9 cellular contexts compared by ENCODE assay signal in the genomic region with DNA sequence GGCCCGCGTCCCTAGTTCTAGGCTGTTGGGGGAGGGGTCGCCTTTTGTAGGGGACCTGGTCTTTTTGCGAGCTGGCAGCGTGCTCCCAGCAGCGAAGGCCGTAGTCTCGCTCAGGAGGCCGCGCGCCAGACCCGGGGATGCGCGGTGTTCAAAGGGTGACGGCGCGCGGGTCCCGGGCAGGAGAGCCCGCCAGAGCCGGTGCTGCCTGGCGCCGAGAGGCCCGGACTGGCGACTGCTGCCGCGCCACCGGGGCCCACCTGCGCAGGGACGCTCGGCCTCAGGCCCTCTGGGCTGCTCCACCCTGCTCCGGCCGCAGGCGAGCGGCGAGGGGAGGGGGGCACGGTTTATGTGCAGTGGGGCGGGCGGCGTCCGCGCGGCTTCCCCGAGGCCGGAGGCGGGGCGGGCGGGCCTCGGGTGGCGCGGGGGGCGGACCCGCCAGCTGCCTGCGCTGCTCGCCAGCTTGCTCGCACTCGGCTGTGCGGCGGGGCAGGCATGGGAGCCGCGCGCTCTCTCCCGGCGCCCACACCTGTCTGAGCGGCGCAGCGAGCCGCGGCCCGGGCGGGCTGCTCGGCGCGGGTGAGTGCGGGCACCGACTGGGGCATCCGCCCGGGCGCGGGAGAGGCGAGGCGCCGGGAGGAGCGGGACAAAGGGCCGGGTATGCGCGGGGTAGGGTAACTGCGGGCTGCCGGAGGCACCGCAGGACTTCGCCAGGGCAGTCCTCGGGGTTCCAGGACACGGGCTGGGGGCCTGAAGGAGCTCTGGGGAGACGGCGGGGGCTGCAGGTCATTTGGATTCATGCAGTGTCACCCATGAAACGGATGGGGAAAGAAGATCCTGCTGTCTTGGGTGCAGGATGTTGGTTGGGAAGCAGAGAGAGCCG. TPM values are rescaled to one million over a fixed set of nuclear protein-coding genes. Genes with fewer than 3 reads are reported as not detected.
DNase-seq lines count a peak whose midpoint lies in the region; ATAC-seq, FAIRE-seq and TF ChIP-seq lines count a peak whose summit lies in the region.
"Had no signal": no experiment of that assay in that cellular context is flagged by ENCODE, and none has a peak within 500 bp of the region (broad histone marks: within the 10 kb centered on the region; RNA-seq: fewer than 3 reads in every experiment).

A gene with protein sequence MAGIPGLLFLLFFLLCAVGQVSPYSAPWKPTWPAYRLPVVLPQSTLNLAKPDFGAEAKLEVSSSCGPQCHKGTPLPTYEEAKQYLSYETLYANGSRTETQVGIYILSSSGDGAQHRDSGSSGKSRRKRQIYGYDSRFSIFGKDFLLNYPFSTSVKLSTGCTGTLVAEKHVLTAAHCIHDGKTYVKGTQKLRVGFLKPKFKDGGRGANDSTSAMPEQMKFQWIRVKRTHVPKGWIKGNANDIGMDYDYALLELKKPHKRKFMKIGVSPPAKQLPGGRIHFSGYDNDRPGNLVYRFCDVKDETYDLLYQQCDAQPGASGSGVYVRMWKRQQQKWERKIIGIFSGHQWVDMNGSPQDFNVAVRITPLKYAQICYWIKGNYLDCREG (plus strand): TSS at position 467 of the 880 bp plus-strand sequence. CDS start 7,102 bp downstream, outside the sequence.

- H3K27me3 ChIP-seq in RWPE2 (ENCODE audit: insufficient read depth, poor library complexity, severe bottlenecking) (no peaks in the 10 kb centered on the region), bronchial epithelial cell (ENCODE audit: control insufficient read depth, insufficient read depth, low read length) (no peaks in the 10 kb centered on the region), skeletal muscle tissue (ENCODE audit: control insufficient read depth in 3 of 3, insufficient read depth in 3 of 3, low read length in 3 of 3) (no peaks in the 10 kb centered on the region)

- ATAC-seq in HG02642 (IDR thresholded peaks at IDR 0.05; ENCODE audit: poor library complexity, unreplicated experiment) (peak; percentile 66), RWPE2 (ENCODE audit: low read depth) (peak; percentile 59), GM21367 (IDR thresholded peaks at IDR 0.05; ENCODE audit: unreplicated experiment) (no peak)

- peak within 1 kb of the TSS; percentile 75 for H3K4me3 ChIP-seq in RWPE2 (ENCODE audit: severe bottlenecking)
- H3K4me3 ChIP-seq in bronchial epithelial cell (ENCODE audit: low read depth, low read length): peak within 1 kb of the TSS; percentile 75
- peak within 1 kb of the TSS; percentile 77 to 89 (median 80) for H3K4me3 ChIP-seq in skeletal muscle tissue (ENCODE audit: low read length in 3 of 3)

- H3K27ac ChIP-seq in RWPE2 (ENCODE audit: poor library complexity, severe bottlenecking): peak within 1 kb of the TSS; percentile 93
- peak within 1 kb of the TSS; percentile 73 for H3K27ac ChIP-seq in skeletal muscle tissue (ENCODE audit: low read depth, low read length)

- no peak for FAIRE-seq in bronchial epithelial cell (lab: Jason Lieb, UNC)
- FAIRE-seq: TTC549 had no signal

- DNase-seq in DMS79 treated with DMSO at 0.1 percent for 48 hours (lab: John Stamatoyannopoulos, UW): peak; percentile 51
- no peak for DNase-seq in RWPE2 (ENCODE audit: low spot score)
- no peak for DNase-seq in bronchial epithelial cell (ENCODE audit: low read depth)
- DNase-seq in iris pigment epithelial cell (ENCODE audit: low read depth): peak; percentile 64
- no peak for DNase-seq in cerebellar nuclear complex (lab: John Stamatoyannopoulos, UW)

- H3K36me3 ChIP-seq in RWPE2 (ENCODE audit: low read depth) (peaks cover 14% of the 10 kb centered on the region), bronchial epithelial cell (ENCODE audit: control insufficient read depth, insufficient read depth, low read length) (no peaks in the 10 kb centered on the region), skeletal muscle tissue (ENCODE audit: control insufficient read depth in 3 of 3, insufficient read depth in 3 of 3, low read length in 3 of 3) (no peaks in the 10 kb centered on the region)

- H3K9ac ChIP-seq in skeletal muscle tissue (ENCODE audit: low read depth in 1 of 3, low read length in 3 of 3): peak within 1 kb of the TSS; percentile 76 to 85 (median 83)

- peaks cover 50% of the 10 kb centered on the region for H3K4me1 ChIP-seq in RWPE2 (ENCODE audit: insufficient read depth, poor library complexity, severe bottlenecking)
- peaks cover 4 to 33% (median 12%) of the 10 kb centered on the region in 3 donors for H3K4me1 ChIP-seq in skeletal muscle tissue (ENCODE audit: control insufficient read depth in 3 of 3, insufficient read depth in 3 of 3, low read length in 3 of 3)

- H3K9me3 ChIP-seq in RWPE2 (ENCODE audit: severe bottlenecking) (no peaks in the 10 kb centered on the region), skeletal muscle tissue (ENCODE audit: control insufficient read depth in 3 of 3, low read length in 3 of 3) (no peaks in the 10 kb centered on the region)

- no peak for TF ChIP-seq CTCF in RWPE2 (IDR thresholded peaks at IDR 0.05; ENCODE audit: poor library complexity, severe bottlenecking)
- no peak for TF ChIP-seq CTCF in bronchial epithelial cell (IDR thresholded peaks at IDR 0.05; ENCODE audit: insufficient read depth, low read length, severe bottlenecking)

RNA-seq across cellular contexts. Expression of the gene that starts here (rescaled TPM):
- total RNA-seq in bronchial epithelial cell (75.0 and 101 TPM in 2 replicates), skeletal muscle tissue (18.3 TPM)

Comparison
In these comparisons a context has a peak if more than half of its experiments do, and no peak if none do; other contexts are left out.
1. DNase-seq: peak in DMS79 treated with DMSO at 0.1 percent for 48 hours (single experiment) and iris pigment epithelial cell (single experiment); none in RWPE2 (single experiment), bronchial epithelial cell (single experiment) and cerebellar nuclear complex (0 of 2).
2. Peak in every context shown above with its lines, with median percentiles within 50 percentile points of each other: H3K4me3 ChIP-seq.